In the genomic region with DNA sequence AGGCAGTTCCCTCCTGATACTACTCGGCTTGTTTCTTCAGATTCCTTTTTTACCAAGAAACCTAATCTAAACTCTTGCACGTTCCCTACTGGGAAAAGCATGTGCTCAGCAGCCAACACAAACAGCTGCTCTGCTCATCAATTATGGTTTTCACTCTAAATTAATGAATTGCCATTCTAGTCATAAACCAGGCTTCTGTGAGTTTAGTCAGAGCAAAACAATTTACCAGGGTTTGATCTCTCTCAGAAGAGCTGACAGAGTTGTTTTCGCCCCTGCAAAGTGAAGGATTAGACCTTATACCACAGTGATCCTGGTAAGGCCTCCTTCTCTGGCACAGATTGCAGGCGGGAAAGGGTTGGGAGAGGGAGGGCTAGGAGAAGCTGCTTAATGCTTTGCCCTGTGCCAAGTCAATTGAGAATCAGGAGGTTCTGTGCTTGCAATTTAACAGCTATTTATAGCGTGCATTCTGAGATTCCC, we compare ENCODE assay signal across 1 cellular context.
TF ChIP-seq lines count a peak whose summit lies in the region.

No MANE protein-coding gene starts in this region.

TF ChIP-seq in GM23338, 12 proteins besides CTCF, POLR2A, EP300 and RAD21 (continued from another document):
- TF ChIP-seq, protein P1, sequence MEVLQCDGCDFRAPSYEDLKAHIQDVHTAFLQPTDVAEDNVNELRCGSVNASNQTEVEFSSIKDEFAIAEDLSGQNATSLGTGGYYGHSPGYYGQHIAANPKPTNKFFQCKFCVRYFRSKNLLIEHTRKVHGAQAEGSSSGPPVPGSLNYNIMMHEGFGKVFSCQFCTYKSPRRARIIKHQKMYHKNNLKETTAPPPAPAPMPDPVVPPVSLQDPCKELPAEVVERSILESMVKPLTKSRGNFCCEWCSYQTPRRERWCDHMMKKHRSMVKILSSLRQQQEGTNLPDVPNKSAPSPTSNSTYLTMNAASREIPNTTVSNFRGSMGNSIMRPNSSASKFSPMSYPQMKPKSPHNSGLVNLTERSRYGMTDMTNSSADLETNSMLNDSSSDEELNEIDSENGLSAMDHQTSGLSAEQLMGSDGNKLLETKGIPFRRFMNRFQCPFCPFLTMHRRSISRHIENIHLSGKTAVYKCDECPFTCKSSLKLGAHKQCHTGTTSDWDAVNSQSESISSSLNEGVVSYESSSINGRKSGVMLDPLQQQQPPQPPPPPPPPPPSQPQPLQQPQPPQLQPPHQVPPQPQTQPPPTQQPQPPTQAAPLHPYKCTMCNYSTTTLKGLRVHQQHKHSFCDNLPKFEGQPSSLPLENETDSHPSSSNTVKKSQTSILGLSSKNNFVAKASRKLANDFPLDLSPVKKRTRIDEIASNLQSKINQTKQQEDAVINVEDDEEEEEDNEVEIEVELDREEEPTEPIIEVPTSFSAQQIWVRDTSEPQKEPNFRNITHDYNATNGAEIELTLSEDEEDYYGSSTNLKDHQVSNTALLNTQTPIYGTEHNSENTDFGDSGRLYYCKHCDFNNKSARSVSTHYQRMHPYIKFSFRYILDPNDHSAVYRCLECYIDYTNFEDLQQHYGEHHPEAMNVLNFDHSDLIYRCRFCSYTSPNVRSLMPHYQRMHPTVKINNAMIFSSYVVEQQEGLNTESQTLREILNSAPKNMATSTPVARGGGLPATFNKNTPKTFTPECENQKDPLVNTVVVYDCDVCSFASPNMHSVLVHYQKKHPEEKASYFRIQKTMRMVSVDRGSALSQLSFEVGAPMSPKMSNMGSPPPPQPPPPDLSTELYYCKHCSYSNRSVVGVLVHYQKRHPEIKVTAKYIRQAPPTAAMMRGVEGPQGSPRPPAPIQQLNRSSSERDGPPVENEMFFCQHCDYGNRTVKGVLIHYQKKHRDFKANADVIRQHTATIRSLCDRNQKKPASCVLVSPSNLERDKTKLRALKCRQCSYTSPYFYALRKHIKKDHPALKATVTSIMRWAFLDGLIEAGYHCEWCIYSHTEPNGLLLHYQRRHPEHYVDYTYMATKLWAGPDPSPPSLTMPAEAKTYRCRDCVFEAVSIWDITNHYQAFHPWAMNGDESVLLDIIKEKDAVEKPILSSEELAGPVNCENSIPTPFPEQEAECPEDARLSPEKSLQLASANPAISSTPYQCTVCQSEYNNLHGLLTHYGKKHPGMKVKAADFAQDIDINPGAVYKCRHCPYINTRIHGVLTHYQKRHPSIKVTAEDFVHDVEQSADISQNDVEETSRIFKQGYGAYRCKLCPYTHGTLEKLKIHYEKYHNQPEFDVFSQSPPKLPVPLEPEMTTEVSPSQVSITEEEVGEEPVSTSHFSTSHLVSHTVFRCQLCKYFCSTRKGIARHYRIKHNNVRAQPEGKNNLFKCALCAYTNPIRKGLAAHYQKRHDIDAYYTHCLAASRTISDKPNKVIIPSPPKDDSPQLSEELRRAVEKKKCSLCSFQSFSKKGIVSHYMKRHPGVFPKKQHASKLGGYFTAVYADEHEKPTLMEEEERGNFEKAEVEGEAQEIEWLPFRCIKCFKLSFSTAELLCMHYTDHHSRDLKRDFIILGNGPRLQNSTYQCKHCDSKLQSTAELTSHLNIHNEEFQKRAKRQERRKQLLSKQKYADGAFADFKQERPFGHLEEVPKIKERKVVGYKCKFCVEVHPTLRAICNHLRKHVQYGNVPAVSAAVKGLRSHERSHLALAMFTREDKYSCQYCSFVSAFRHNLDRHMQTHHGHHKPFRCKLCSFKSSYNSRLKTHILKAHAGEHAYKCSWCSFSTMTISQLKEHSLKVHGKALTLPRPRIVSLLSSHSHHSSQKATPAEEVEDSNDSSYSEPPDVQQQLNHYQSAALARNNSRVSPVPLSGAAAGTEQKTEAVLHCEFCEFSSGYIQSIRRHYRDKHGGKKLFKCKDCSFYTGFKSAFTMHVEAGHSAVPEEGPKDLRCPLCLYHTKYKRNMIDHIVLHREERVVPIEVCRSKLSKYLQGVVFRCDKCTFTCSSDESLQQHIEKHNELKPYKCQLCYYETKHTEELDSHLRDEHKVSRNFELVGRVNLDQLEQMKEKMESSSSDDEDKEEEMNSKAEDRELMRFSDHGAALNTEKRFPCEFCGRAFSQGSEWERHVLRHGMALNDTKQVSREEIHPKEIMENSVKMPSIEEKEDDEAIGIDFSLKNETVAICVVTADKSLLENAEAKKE (CRISPR knock-in tag; IDR thresholded peaks at IDR 0.05), result no peak
- TF ChIP-seq EZH2 (IDR thresholded peaks at IDR 0.05; ENCODE audit: low read depth, unreplicated experiment) (no peak), NANOG (IDR thresholded peaks at IDR 0.05; ENCODE audit: borderline replicate concordance) (no peak), JUNB (IDR thresholded peaks at IDR 0.05; ENCODE audit: unreplicated experiment) (no peak), CREB1 (CRISPR knock-in tag; IDR thresholded peaks at IDR 0.05; ENCODE audit: low read depth) (no peak)
- TF ChIP-seq, protein P2, sequence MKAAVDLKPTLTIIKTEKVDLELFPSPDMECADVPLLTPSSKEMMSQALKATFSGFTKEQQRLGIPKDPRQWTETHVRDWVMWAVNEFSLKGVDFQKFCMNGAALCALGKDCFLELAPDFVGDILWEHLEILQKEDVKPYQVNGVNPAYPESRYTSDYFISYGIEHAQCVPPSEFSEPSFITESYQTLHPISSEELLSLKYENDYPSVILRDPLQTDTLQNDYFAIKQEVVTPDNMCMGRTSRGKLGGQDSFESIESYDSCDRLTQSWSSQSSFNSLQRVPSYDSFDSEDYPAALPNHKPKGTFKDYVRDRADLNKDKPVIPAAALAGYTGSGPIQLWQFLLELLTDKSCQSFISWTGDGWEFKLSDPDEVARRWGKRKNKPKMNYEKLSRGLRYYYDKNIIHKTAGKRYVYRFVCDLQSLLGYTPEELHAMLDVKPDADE (IDR thresholded peaks at IDR 0.05), result no peak
